In the genomic region with DNA sequence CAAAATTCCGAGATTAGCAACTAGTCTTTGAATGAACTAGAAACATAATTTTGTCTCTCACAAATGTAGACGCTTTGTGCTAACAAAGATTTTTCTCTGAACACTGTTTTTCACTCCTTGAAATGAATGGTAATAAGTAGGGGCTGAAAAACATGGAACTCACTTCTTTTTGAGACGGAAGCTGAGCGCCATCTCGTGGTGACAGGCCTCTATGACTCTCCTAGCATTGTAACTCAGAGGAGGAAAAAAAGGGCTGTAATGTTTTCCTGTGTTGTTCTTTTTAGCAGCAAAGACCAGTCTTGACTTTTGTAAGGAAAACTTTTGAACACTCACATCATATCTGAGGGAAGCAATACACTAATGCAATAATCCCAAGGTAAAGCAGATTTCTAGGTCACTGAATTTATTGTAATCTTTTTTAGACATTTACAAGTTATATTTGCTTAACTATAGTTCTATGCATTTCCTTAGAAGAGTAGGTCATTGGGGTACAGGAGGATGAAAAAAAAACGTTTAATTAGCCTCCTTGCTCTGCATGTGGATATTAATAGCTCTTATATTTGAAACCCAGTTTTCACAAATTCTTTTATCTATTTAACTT, we compare ENCODE assay signal across 8 cellular contexts.
A peak's percentile ranks its signal among the peaks of the same experiment; 100 is the strongest.
DNase-seq lines count a peak whose midpoint lies in the region; ATAC-seq and TF ChIP-seq lines count a peak whose summit lies in the region.

No MANE protein-coding gene starts in this region.

- no peaks in the 10 kb centered on the region for H3K4me1 ChIP-seq in HAP-1
- H3K4me1 ChIP-seq in hepatocyte (ENCODE audit: insufficient read depth), result no peaks in the 10 kb centered on the region

- H3K9me3 Mint-ChIP-seq in activated naive CD8-positive, alpha-beta T cell treated with anti-CD3 and anti-CD28 coated beads, Interleukin-2, amount 10 ng/mL, durations not matched to agents 7 days and 5 days, result peaks cover 2% of the 10 kb centered on the region
- H3K9me3 Mint-ChIP-seq in activated T-helper 17 cell treated with anti-CD3 and anti-CD28 coated beads, Interleukin-2, amount 50 U/mL, for 72 hours, result peaks cover 8% of the 10 kb centered on the region

- in situ Hi-C loops in HAP-1 (cut with MboI; ENCODE audit: low sequenced_read_pairs), result no loop called here

- no peaks in the 10 kb centered on the region for H4K20me1 ChIP-seq in hepatocyte (ENCODE audit: insufficient read depth, poor library complexity, severe bottlenecking)

- no peak overlapping the region for H3K4me3 Mint-ChIP-seq in activated naive CD8-positive, alpha-beta T cell treated with anti-CD3 and anti-CD28 coated beads, Interleukin-2, amount 10 ng/mL, durations not matched to agents 7 days and 5 days
- no peak overlapping the region for H3K4me3 Mint-ChIP-seq in activated T-helper 17 cell treated with anti-CD3 and anti-CD28 coated beads, Interleukin-2, amount 50 U/mL, for 72 hours

- H3K36me3 Mint-ChIP-seq in activated naive CD8-positive, alpha-beta T cell treated with anti-CD3 and anti-CD28 coated beads, Interleukin-2, amount 10 ng/mL, durations not matched to agents 7 days and 5 days, result no peaks in the 10 kb centered on the region
- H3K36me3 Mint-ChIP-seq in activated T-helper 17 cell treated with anti-CD3 and anti-CD28 coated beads, Interleukin-2, amount 50 U/mL, for 72 hours (ENCODE audit: low read depth), result no peaks in the 10 kb centered on the region

- DNase-seq in DMS53 treated with DMSO at 0.1 percent for 48 hours (lab: John Stamatoyannopoulos, UW; ENCODE audit: unreplicated experiment) (peak; percentile 49), HAP-1 (ENCODE audit: low spot score in 2 of 2) (peak; percentile 53 to 76), NCI-H2171 treated with DMSO at 0.1 percent for 48 hours (lab: John Stamatoyannopoulos, UW) (peak; percentile 64), hepatocyte (ENCODE audit: low spot score) (peak; percentile 81), ureter (ENCODE audit: low spot score) (no peak)
- peak; percentile 34 for DNase-seq in activated naive CD8-positive, alpha-beta T cell treated with anti-CD3 and anti-CD28 coated beads, Interleukin-2, amount 10 ng/mL, durations not matched to agents 7 days and 5 days
- peak; percentile 2 to 19 for DNase-seq in stimulated activated CD8-positive, alpha-beta memory T cell treated with anti-CD3 and anti-CD28 coated beads, Interleukin-2, amount 100 ng/mL, for 48 hours (ENCODE audit: low read depth in 2 of 2)

- H3K79me2 ChIP-seq in hepatocyte, result no peaks in the 10 kb centered on the region

- no peaks in the 10 kb centered on the region for H3K27me3 Mint-ChIP-seq in activated naive CD8-positive, alpha-beta T cell treated with anti-CD3 and anti-CD28 coated beads, Interleukin-2, amount 10 ng/mL, durations not matched to agents 7 days and 5 days
- H3K27me3 Mint-ChIP-seq in activated T-helper 17 cell treated with anti-CD3 and anti-CD28 coated beads, Interleukin-2, amount 50 U/mL, for 72 hours, result no peaks in the 10 kb centered on the region

- H3K36me3 ChIP-seq in HAP-1 (replicated peaks), result no peaks in the 10 kb centered on the region
- H3K36me3 ChIP-seq in hepatocyte (replicated peaks; ENCODE audit: insufficient read depth, low read depth), result no peaks in the 10 kb centered on the region

- no peaks in the 10 kb centered on the region for H3K9me3 ChIP-seq in HAP-1
- H3K9me3 ChIP-seq in hepatocyte (ENCODE audit: low read depth), result no peaks in the 10 kb centered on the region

- POLR2A ChIA-PET in activated naive CD8-positive, alpha-beta T cell treated with anti-CD3 and anti-CD28 coated beads, Interleukin-2, amount 10 ng/mL, durations not matched to agents 7 days and 5 days (lab: Charles Lee), result no interaction called here

- H3K9me2 ChIP-seq in hepatocyte (replicated peaks; ENCODE audit: insufficient read depth), result no peaks in the 10 kb centered on the region

- H3K4me2 ChIP-seq in hepatocyte, result peak overlapping the region; percentile 42

- TF ChIP-seq CTCF in hepatocyte (IDR thresholded peaks at IDR 0.05; ENCODE audit: poor library complexity), result peak; percentile 90

- H3K4me3 ChIP-seq in HAP-1 (no peak overlapping the region), hepatocyte (no peak overlapping the region)

- no peak overlapping the region for H3K27ac Mint-ChIP-seq in activated naive CD8-positive, alpha-beta T cell treated with anti-CD3 and anti-CD28 coated beads, Interleukin-2, amount 10 ng/mL, durations not matched to agents 7 days and 5 days
- no peak overlapping the region for H3K27ac Mint-ChIP-seq in activated T-helper 17 cell treated with anti-CD3 and anti-CD28 coated beads, Interleukin-2, amount 50 U/mL, for 72 hours

- no peak for ATAC-seq in activated naive CD8-positive, alpha-beta T cell treated with anti-CD3 and anti-CD28 coated beads, Interleukin-2, amount 10 ng/mL, durations not matched to agents 7 days and 5 days (ENCODE audit: low read depth)
- no peak for ATAC-seq in activated T-helper 17 cell treated with anti-CD3 and anti-CD28 coated beads, Interleukin-2, amount 50 U/mL, for 72 hours (replicated peaks)

- H3K27ac ChIP-seq in hepatocyte, result no peak overlapping the region

- WGBS in hepatocyte (ENCODE audit: low lambda C conversion rate, missing lambda C conversion rate), result 1% methylated on average over 6 of the region's 6 CpGs

- H3K27me3 ChIP-seq in HAP-1 (ENCODE audit: low read depth) (no peaks in the 10 kb centered on the region; the same call in 1 of the 2 replicates), hepatocyte (no peaks in the 10 kb centered on the region)

- H2AFZ ChIP-seq in hepatocyte, result no peak overlapping the region

- no peaks in the 10 kb centered on the region for H3K4me1 Mint-ChIP-seq in activated naive CD8-positive, alpha-beta T cell treated with anti-CD3 and anti-CD28 coated beads, Interleukin-2, amount 10 ng/mL, durations not matched to agents 7 days and 5 days
- H3K4me1 Mint-ChIP-seq in activated T-helper 17 cell treated with anti-CD3 and anti-CD28 coated beads, Interleukin-2, amount 50 U/mL, for 72 hours, result no peaks in the 10 kb centered on the region
